Comparison of ENCODE assay signal across 33 cellular contexts in genomic region chr6:160022101-160022500, GRCh38.
"Had no signal": no experiment of that assay in that cellular context is flagged by ENCODE, and none has a peak within 500 bp of the region (broad histone marks: within the 10 kb centered on the region; RNA-seq: fewer than 3 reads in every experiment).

No MANE protein-coding gene starts in this region.

- H3K9me3 ChIP-seq: MG63 had no signal

- H3K27me3 ChIP-seq: MG63 had no signal

- DNase-seq: Kasumi-1, MG63, MM.1S, MV-4-11, NCI-H1048, NCI-H1092, NCI-H1092 treated with DMSO at 0.1 percent for 48 hours, NCI-H1105, NCI-H1105 treated with DMSO at 0.1 percent for 48 hours, NCI-H1417 treated with DMSO at 0.1 percent for 48 hours, NCI-H1436, NCI-H1436 treated with DMSO at 0.1 percent for 48 hours, NCI-H146, NCI-H1694, NCI-H1694 treated with DMSO at 0.1 percent for 48 hours, NCI-H187, NCI-H187 treated with DMSO at 0.1 percent for 48 hours, NCI-H1930, NCI-H2029, NCI-H2029 treated with DMSO at 0.1 percent for 48 hours, NCI-H2081, NCI-H2081 treated with DMSO at 0.1 percent for 48 hours, NCI-H2107, NCI-H2171, NCI-H2171 treated with DMSO at 0.1 percent for 48 hours, NCI-H2227 treated with DMSO at 0.1 percent for 48 hours, NCI-H226, NCI-H345, NCI-H446, NCI-H446 treated with DMSO at 0.1 percent for 48 hours, NCI-H510A, NCI-H524, NCI-H524 treated with DMSO at 0.1 percent for 48 hours had no signal

- H3K4me3 ChIP-seq: MG63 had no signal
